In the genomic region with DNA sequence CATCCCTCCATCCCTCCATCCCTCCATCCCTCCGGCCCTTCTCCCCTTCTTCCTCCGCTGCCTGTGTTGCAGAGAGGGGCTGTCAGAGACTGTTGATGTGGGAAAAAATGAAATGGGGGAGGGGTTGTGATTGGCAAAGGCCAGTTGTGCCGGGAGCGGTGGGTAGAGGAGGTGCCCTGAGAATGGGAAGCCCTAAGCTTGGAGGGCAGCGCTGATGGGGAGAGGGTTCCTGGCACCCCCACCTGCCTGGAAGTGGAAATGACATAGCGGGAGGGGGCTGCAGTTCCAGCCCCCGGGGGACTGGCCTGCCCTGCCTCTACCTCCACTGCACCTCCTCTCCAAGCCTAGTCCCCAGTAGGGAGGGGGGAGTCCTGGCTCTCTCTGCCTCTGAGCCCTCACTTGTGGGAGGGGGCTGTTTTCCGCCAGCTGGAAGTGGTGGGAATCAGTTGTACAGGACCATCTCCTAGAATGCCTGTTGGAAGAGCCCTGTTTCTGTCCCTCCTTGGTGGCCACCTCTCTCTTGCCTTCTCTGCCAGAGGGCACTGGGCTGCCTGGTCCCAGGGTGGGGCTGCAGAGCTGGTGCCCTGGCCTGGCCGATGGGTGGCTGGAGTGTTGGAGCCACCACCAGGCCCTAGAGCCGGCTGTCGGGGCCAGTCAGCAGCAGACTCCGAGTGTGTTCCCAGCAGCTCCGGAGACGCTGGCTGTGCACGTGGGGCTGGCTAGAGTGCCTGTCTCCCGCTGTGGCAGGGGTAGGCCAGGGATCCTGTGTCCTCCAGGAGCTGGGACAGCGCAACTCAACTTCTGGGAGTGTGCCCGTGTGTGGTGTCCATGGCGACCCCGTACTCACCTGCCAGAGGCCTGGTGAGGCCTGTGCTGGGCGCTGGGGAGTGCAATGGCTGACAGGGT, we compare ENCODE assay signal across 16 cellular contexts. TPM values are rescaled to one million over a fixed set of nuclear protein-coding genes. Genes with fewer than 3 reads are reported as not detected.
DNase-seq lines count a peak whose midpoint lies in the region; ATAC-seq, FAIRE-seq and TF ChIP-seq lines count a peak whose summit lies in the region.
"Had no signal": no experiment of that assay in that cellular context is flagged by ENCODE, and none has a peak within 500 bp of the region (broad histone marks: within the 10 kb centered on the region; RNA-seq: fewer than 3 reads in every experiment).

No MANE protein-coding gene starts in this region.

- peak; percentile 33; the same call in 2 of the 3 replicates for ATAC-seq in K562
- no peak for ATAC-seq in HG03571 (IDR thresholded peaks at IDR 0.05; ENCODE audit: unreplicated experiment)

- CTCF ChIA-PET in K562 (lab: Yijun Ruan, JAX; ENCODE audit: low intra/inter-chr PET ratio) = no interaction called here

- H3K27ac ChIP-seq in K562 (ENCODE audit: extremely low read depth, low read depth, low read length) = no peak overlapping the region
- H3K27ac ChIP-seq: lower lobe of right lung, prostate gland, tibial artery had no signal

- no peaks in the 10 kb centered on the region for H3K9me3 ChIP-seq in K562 (replicated peaks; ENCODE audit: control insufficient read depth, insufficient read depth, low read depth, low read length)
- H3K9me3 ChIP-seq: A549, Caco-2, lower lobe of right lung, prostate gland, tibial artery had no signal

- no peaks in the 10 kb centered on the region for H3K36me3 ChIP-seq in K562 (ENCODE audit: control insufficient read depth, insufficient read depth, low read length)
- H3K36me3 ChIP-seq: lower lobe of right lung, prostate gland, tibial artery had no signal

- no peak overlapping the region for H3K4me2 ChIP-seq in K562 (ENCODE audit: insufficient read depth, low read length)

- in situ Hi-C loops in K562 (cut with MboI) = no loop called here

- no peaks in the 10 kb centered on the region for H3K9me3 Mint-ChIP-seq in osteocyte (ENCODE audit: unreplicated experiment)
- H3K9me3 Mint-ChIP-seq: activated T-helper 2 cell treated with anti-CD3 and anti-CD28 coated beads, Interferon-gamma antibody, Interleukin-2, Interleukin-4, amounts not matched to agents 10 μg/mL and 5 μg/mL and 100 μg/mL, durations not matched to agents 14 hours and 24 hours and 36 hours had no signal

- no peak for TF ChIP-seq RAD21 in K562 (CRISPR knock-in tag; conservative IDR thresholded peaks at IDR 0.05 in 1 of 2, IDR thresholded peaks at IDR 0.05 in 1 of 2)

- no peak for TF ChIP-seq CTCF in K562 (IDR thresholded peaks at IDR 0.05 in 2 of 3, conservative IDR thresholded peaks at IDR 0.05 in 1 of 3; ENCODE audit: insufficient read depth in 2 of 3, low read depth in 1 of 3, low read length in 3 of 3)
- TF ChIP-seq CTCF in osteocyte (IDR thresholded peaks at IDR 0.05) = no peak
- TF ChIP-seq CTCF in GM10266 (IDR thresholded peaks at IDR 0.05; ENCODE audit: control insufficient read depth, insufficient read depth, low read depth, missing control alignments) = no peak

- no peak overlapping the region for H2AFZ ChIP-seq in K562 (ENCODE audit: low read depth, low read length)

- no TSS peak for BruUV-seq in K562 (replicated peaks; lab: Mats Ljungman, UMichigan)

- intact Hi-C loops in K562 (cut with micrococcal nuclease) = no loop called here

- no peak overlapping the region for H3K4me3 Mint-ChIP-seq in osteocyte (ENCODE audit: unreplicated experiment)

- no peak overlapping the region for H3K4me3 ChIP-seq in K562

- H3K27me3 ChIP-seq in K562 (ENCODE audit: control insufficient read depth in 2 of 2, insufficient read depth in 2 of 2, low read length in 2 of 2) = peaks cover 15 to 79% of the 10 kb centered on the region in 2 experiments; a peak in 4 of 5 replicates

- no peak for TF ChIP-seq EP300 in K562 (IDR thresholded peaks at IDR 0.05; ENCODE audit: low read length)

- POLR2A ChIA-PET in K562 (lab: Yijun Ruan, JAX) = no interaction called here

- no peaks in the 10 kb centered on the region for H3K79me2 ChIP-seq in K562 (ENCODE audit: control insufficient read depth, insufficient read depth, low read length)

- H3K9ac ChIP-seq in K562 (ENCODE audit: insufficient read depth in 1 of 2, low read depth in 2 of 2, low read length in 2 of 2) = no peak overlapping the region

- no peak overlapping the region for H3K27ac Mint-ChIP-seq in osteocyte (ENCODE audit: unreplicated experiment)
- H3K27ac Mint-ChIP-seq: activated T-helper 2 cell treated with anti-CD3 and anti-CD28 coated beads, Interferon-gamma antibody, Interleukin-2, Interleukin-4, amounts not matched to agents 10 μg/mL and 5 μg/mL and 100 μg/mL, durations not matched to agents 14 hours and 24 hours and 36 hours had no signal

- no peaks in the 10 kb centered on the region for H3K36me3 Mint-ChIP-seq in osteocyte (ENCODE audit: unreplicated experiment)

- WGBS in K562 (ENCODE audit: insufficient coverage, low coverage, missing lambda C conversion rate) = 4% methylated on average over 17 of the region's 21 CpGs

- DNase-seq in activated CD8-positive, alpha-beta memory T cell treated with anti-CD3 and anti-CD28 coated beads for 24 hours = peak; percentile 54
- DNase-seq in activated CD8-positive, alpha-beta memory T cell treated with anti-CD3 and anti-CD28 coated beads, Interleukin-2, amount 50 U/mL, for 4 hours = no peak
- DNase-seq in K562 (ENCODE audit: extremely low read depth in 1 of 4, low spot score in 3 of 4) (peak in 1 of 4 experiments; percentile 7), iPS-NIHi11 (ENCODE audit: low spot score) (peak; percentile 44), osteocyte (ENCODE audit: extremely low spot score, unreplicated experiment) (peak; percentile 84), HCEC 1CT (no peak), GM10266 (ENCODE audit: extremely low spot score) (no peak)
- DNase-seq: activated CD4-positive, alpha-beta T cell treated with anti-CD3 and anti-CD28 coated beads, Interleukin-2, amount 50 U/mL, for 1 hour; lower lobe of right lung; NCI-H2227 treated with DMSO at 0.1 percent for 48 hours; tibial artery had no signal

- H3K9me1 ChIP-seq in K562 (ENCODE audit: control insufficient read depth, insufficient read depth, low read length) = no peaks in the 10 kb centered on the region

- peaks cover 0 to 15% of the 10 kb centered on the region in 2 experiments; a peak in 2 of 5 replicates for H3K4me1 ChIP-seq in K562 (replicated peaks in 1 of 2; ENCODE audit: control insufficient read depth in 2 of 2, insufficient read depth in 2 of 2, low read length in 2 of 2)

- H4K20me1 ChIP-seq in K562 (replicated peaks; ENCODE audit: control insufficient read depth, insufficient read depth, low read length) = peaks cover 15% of the 10 kb centered on the region

- FAIRE-seq in K562 (lab: Jason Lieb, UNC) = no peak
- FAIRE-seq: A549 had no signal

- H3K4me1 Mint-ChIP-seq in osteocyte (ENCODE audit: unreplicated experiment) = peaks cover 7% of the 10 kb centered on the region

- peaks cover 77% of the 10 kb centered on the region for H3K27me3 Mint-ChIP-seq in osteocyte (ENCODE audit: unreplicated experiment)

- TF ChIP-seq POLR2A in K562 (conservative IDR thresholded peaks at IDR 0.05) = no peak

TF ChIP-seq in K562, 482 proteins besides CTCF, POLR2A, EP300 and RAD21:
- TF ChIP-seq ZNF124 (CRISPR knock-in tag; IDR thresholded peaks at IDR 0.05) (no peak), HCFC1 (IDR thresholded peaks at IDR 0.05; ENCODE audit: low read depth, low read length) (no peak), ZC3H4 (CRISPR knock-in tag; IDR thresholded peaks at IDR 0.05; ENCODE audit: borderline replicate concordance) (no peak)

RNA-seq across cellular contexts. Expression of gene DLGAP4, which starts 1.5 kb away (rescaled TPM):
- total RNA-seq in K562 (2011; cell fraction: chromatin; rRNA removed; ENCODE audit: low replicate concordance) = 20.3 and 54.2 TPM in 2 replicates
- 27.4 and 30.0 TPM in 2 replicates for total RNA-seq in K562 (2011; cell fraction: nucleolus; rRNA removed)
- total RNA-seq in K562 (2011; cell fraction: nucleoplasm; rRNA removed) = 33.4 and 54.4 TPM in 2 replicates
- total RNA-seq in K562 (2014; rRNA removed) (4.5 and 9.9 TPM in 2 replicates), K562 (2014; rRNA removed; fragmentation: Illumina TruSeq; extraction: Trizol) (2.3 and 3.2 TPM in 2 replicates), K562 (2015; rRNA removed; fragmentation: Illumina TruSeq; extraction: Trizol) (4.5 and 6.8 TPM in 2 replicates), K562 (2021) (26.1 and 34.1 TPM in 2 replicates), osteocyte (125 and 134 TPM in 2 replicates)
- polyA plus RNA-seq in K562 (2011; rRNA removed) (3.1 and 6.5 TPM in 2 replicates), K562 (2014; fragmentation: Illumina TruSeq; extraction: Trizol) (22.3 and 30.8 TPM in 2 replicates), K562 (2014; fragmentation: Nextera tagmentation; extraction: Ambion mirVana) (under 1 TPM; 0.31 to 0.74 TPM), K562 (2014; rRNA removed) (9.5 and 11.9 TPM in 2 replicates)
- polyA plus RNA-seq in K562 (2011; cell fraction: cytosol; rRNA removed) = 9.9 and 17.6 TPM in 2 replicates
- polyA plus RNA-seq in K562 (2011; cell fraction: nucleus; rRNA removed) = 20.7 and 29.9 TPM in 2 replicates
- 16.7 and 28.3 TPM in 2 replicates for polyA plus RNA-seq in K562 (2012)
- 4.4 and 5.6 TPM in 2 replicates for polyA minus RNA-seq in K562 (2011; rRNA and poly(A)+ RNA removed)
- 24.3 and 33.7 TPM in 2 replicates for polyA minus RNA-seq in K562 (2011; cell fraction: cytosol; rRNA and poly(A)+ RNA removed)
- 7.7 and 10.9 TPM in 2 replicates for polyA minus RNA-seq in K562 (2011; cell fraction: nucleus; rRNA and poly(A)+ RNA removed)

Comparison
In these comparisons a context has a peak if more than half of its experiments do, and no peak if none do; other contexts are left out.
1. DNase-seq: peak in activated CD8-positive, alpha-beta memory T cell treated with anti-CD3 and anti-CD28 coated beads for 24 hours (single experiment), iPS-NIHi11 (single experiment) and osteocyte (single experiment); none in activated CD8-positive, alpha-beta memory T cell treated with anti-CD3 and anti-CD28 coated beads, Interleukin-2, amount 50 U/mL, for 4 hours (single experiment), HCEC 1CT (single experiment) and GM10266 (single experiment).